Comparison of ENCODE assay signal across 30 cellular contexts in genomic region chr1:118809586-118809985, GRCh38.
"Had no signal": no experiment of that assay in that cellular context is flagged by ENCODE, and none has a peak within 500 bp of the region (broad histone marks: within the 10 kb centered on the region; RNA-seq: fewer than 3 reads in every experiment).

No MANE protein-coding gene starts in this region.

- H3K36me3 Mint-ChIP-seq: naive thymus-derived CD4-positive, alpha-beta T cell; natural killer cell; neural progenitor cell; stimulated activated memory B cell treated with anti-CD40 and anti-IgM and Interleukin-4, amounts not matched to agents 10 μg/mL and 1 μg/mL and 100 μg/mL, for 72 hours; type B pancreatic cell had no signal

- H3K27ac ChIP-seq: neural progenitor cell, ovary, parathyroid adenoma, psoas muscle, right lobe of liver, sigmoid colon, skin epidermis, suprapubic skin, testis, tibial artery, transverse colon, upper lobe of right lung, vagina had no signal

- H3K4me1 ChIP-seq: neural progenitor cell, parathyroid adenoma, psoas muscle, sigmoid colon, suprapubic skin, testis, tibial artery, transverse colon, upper lobe of right lung, vagina had no signal

- H3K4me2 ChIP-seq: neural progenitor cell had no signal

- DNase-seq: naive thymus-derived CD4-positive, alpha-beta T cell; natural killer cell; occipital lobe; ovary; posterior cingulate gyrus; psoas muscle; right cardiac atrium; right lobe of liver; sigmoid colon; stimulated activated CD4-positive, alpha-beta T cell treated with anti-CD3 and anti-CD28 coated beads, Interleukin-15, amount 100 ng/mL, for 24 hours; stimulated activated CD4-positive, alpha-beta T cell treated with anti-CD3 and anti-CD28 coated beads, Interleukin-2, amount 100 ng/mL, for 24 hours; stimulated activated CD4-positive, alpha-beta T cell treated with anti-CD3 and anti-CD28 coated beads, Interleukin-2, amount 100 ng/mL, for 48 hours; stimulated activated CD4-positive, alpha-beta T cell treated with anti-CD3 and anti-CD28 coated beads, Interleukin-4, amount 100 ng/mL, for 24 hours; stimulated activated naive CD4-positive, alpha-beta T cell; stimulated activated naive CD8-positive, alpha-beta T cell treated with anti-CD3 and anti-CD28 coated beads, Interleukin-15, amount 100 ng/mL, for 72 hours; stimulated activated naive CD8-positive, alpha-beta T cell treated with anti-CD3 and anti-CD28 coated beads, Interleukin-15, Interleukin-2, amounts not matched to agents 100 U/mL and 50 U/mL, for 24 hours; substantia nigra; testis; tibial artery; transverse colon; upper lobe of right lung had no signal

- H3K36me3 ChIP-seq: neural progenitor cell, ovary, right lobe of liver, sigmoid colon, suprapubic skin, tibial artery, transverse colon, upper lobe of right lung, vagina had no signal

- H3K27me3 ChIP-seq: neural progenitor cell, ovary, right lobe of liver, suprapubic skin, testis, tibial artery, transverse colon, upper lobe of right lung, vagina had no signal

- H3K9me3 Mint-ChIP-seq: nephron; neural progenitor cell; stimulated activated memory B cell treated with anti-CD40 and anti-IgM and Interleukin-4, amounts not matched to agents 10 μg/mL and 1 μg/mL and 100 μg/mL, for 72 hours; type B pancreatic cell had no signal

- H3K4me3 ChIP-seq: neural progenitor cell, ovary, psoas muscle, right lobe of liver, sigmoid colon, skin epidermis, suprapubic skin, testis, tibial artery, transverse colon, upper lobe of right lung, vagina had no signal

- H2AFZ ChIP-seq: neural progenitor cell, parathyroid adenoma had no signal

- H3K4me1 Mint-ChIP-seq: naive thymus-derived CD4-positive, alpha-beta T cell; natural killer cell; nephron; neural progenitor cell; stimulated activated memory B cell treated with anti-CD40 and anti-IgM and Interleukin-4, amounts not matched to agents 10 μg/mL and 1 μg/mL and 100 μg/mL, for 72 hours; stimulated activated naive CD8-positive, alpha-beta T cell treated with anti-CD3 and anti-CD28 coated beads, Interleukin-15, amount 100 ng/mL, for 72 hours had no signal

- H3K4me3 Mint-ChIP-seq: naive thymus-derived CD4-positive, alpha-beta T cell; natural killer cell; nephron; neural progenitor cell; stimulated activated memory B cell treated with anti-CD40 and anti-IgM and Interleukin-4, amounts not matched to agents 10 μg/mL and 1 μg/mL and 100 μg/mL, for 72 hours; stimulated activated naive CD8-positive, alpha-beta T cell treated with anti-CD3 and anti-CD28 coated beads, Interleukin-15, amount 100 ng/mL, for 72 hours; type B pancreatic cell had no signal

- H3K9ac ChIP-seq: neural progenitor cell, parathyroid adenoma had no signal

- H3K27ac Mint-ChIP-seq: naive thymus-derived CD4-positive, alpha-beta T cell; natural killer cell; nephron; neural progenitor cell; progenitor cell of endocrine pancreas; stimulated activated memory B cell treated with anti-CD40 and anti-IgM and Interleukin-4, amounts not matched to agents 10 μg/mL and 1 μg/mL and 100 μg/mL, for 72 hours; stimulated activated naive CD8-positive, alpha-beta T cell treated with anti-CD3 and anti-CD28 coated beads, Interleukin-15, amount 100 ng/mL, for 72 hours; type B pancreatic cell had no signal

- H3K79me2 ChIP-seq: parathyroid adenoma had no signal

- ATAC-seq: naive thymus-derived CD4-positive, alpha-beta T cell; natural killer cell; psoas muscle; right cardiac atrium; right lobe of liver; stimulated activated memory B cell treated with anti-CD40 and anti-IgM and Interleukin-4, amounts not matched to agents 10 μg/mL and 1 μg/mL and 100 μg/mL, for 72 hours; stimulated activated naive CD8-positive, alpha-beta T cell treated with anti-CD3 and anti-CD28 coated beads, Interleukin-15, amount 100 ng/mL, for 72 hours; stimulated activated naive CD8-positive, alpha-beta T cell treated with anti-CD3 and anti-CD28 coated beads, Interleukin-15, Interleukin-2, amounts not matched to agents 100 U/mL and 50 U/mL, for 24 hours; upper lobe of right lung had no signal

- H3K9me3 ChIP-seq: ovary, psoas muscle, right lobe of liver, sigmoid colon, suprapubic skin, testis, tibial artery, transverse colon, upper lobe of right lung, vagina had no signal
